Comparison of ENCODE assay signal across 24 cellular contexts in genomic region chr4:88812976-88813375, GRCh38.
"Had no signal": no experiment of that assay in that cellular context is flagged by ENCODE, and none has a peak within 500 bp of the region (broad histone marks: within the 10 kb centered on the region; RNA-seq: fewer than 3 reads in every experiment).

No MANE protein-coding gene starts in this region.

- H3K27me3 ChIP-seq: colonic mucosa, gastroesophageal sphincter, heart right ventricle, sigmoid colon, stomach, testis, tibial artery had no signal

- ATAC-seq: esophagus mucosa; gastroesophageal sphincter; naive thymus-derived CD8-positive, alpha-beta T cell; stimulated activated effector memory CD8-positive, alpha-beta T cell treated with anti-CD3 and anti-CD28 coated beads, Interleukin-12 subunit alpha, Interleukin-12 subunit beta, amount 100 ng/mL, for 72 hours had no signal

- H3K4me1 ChIP-seq: colonic mucosa had no signal

- H3K36me3 ChIP-seq: colonic mucosa, gastroesophageal sphincter, heart right ventricle, sigmoid colon, stomach, tibial artery had no signal

- H3K27ac ChIP-seq: colonic mucosa, epithelial cell of prostate, gastroesophageal sphincter, heart right ventricle, sigmoid colon, testis, tibial artery had no signal

- DNase-seq: colonic mucosa; effector CD8-positive, alpha-beta T cell; endodermal cell; foreskin fibroblast; glutamatergic neuron; heart right ventricle; hypothalamus; mesenchymal stem cell; midbrain; naive thymus-derived CD8-positive, alpha-beta T cell; nephron progenitor cell; nucleus accumbens; sigmoid colon; stimulated activated CD4-positive, alpha-beta T cell treated with anti-CD3 and anti-CD28 coated beads, Interleukin-2, amount 100 ng/mL, for 24 hours; stimulated activated CD4-positive, alpha-beta T cell treated with anti-CD3 and anti-CD28 coated beads, Interleukin-4, amount 100 ng/mL, for 24 hours; stimulated activated naive CD4-positive, alpha-beta T cell treated with Interleukin-2 at 50 U/mL for 16 hours; stomach; substantia nigra; testis; tibial artery had no signal

- H3K4me3 ChIP-seq: colonic mucosa, gastroesophageal sphincter, heart right ventricle, sigmoid colon, stomach, testis, tibial artery had no signal

- H3K9me3 ChIP-seq: colonic mucosa, gastroesophageal sphincter, heart right ventricle, sigmoid colon, stomach, testis, tibial artery had no signal
